8 cellular contexts compared by ENCODE assay signal in the genomic region with DNA sequence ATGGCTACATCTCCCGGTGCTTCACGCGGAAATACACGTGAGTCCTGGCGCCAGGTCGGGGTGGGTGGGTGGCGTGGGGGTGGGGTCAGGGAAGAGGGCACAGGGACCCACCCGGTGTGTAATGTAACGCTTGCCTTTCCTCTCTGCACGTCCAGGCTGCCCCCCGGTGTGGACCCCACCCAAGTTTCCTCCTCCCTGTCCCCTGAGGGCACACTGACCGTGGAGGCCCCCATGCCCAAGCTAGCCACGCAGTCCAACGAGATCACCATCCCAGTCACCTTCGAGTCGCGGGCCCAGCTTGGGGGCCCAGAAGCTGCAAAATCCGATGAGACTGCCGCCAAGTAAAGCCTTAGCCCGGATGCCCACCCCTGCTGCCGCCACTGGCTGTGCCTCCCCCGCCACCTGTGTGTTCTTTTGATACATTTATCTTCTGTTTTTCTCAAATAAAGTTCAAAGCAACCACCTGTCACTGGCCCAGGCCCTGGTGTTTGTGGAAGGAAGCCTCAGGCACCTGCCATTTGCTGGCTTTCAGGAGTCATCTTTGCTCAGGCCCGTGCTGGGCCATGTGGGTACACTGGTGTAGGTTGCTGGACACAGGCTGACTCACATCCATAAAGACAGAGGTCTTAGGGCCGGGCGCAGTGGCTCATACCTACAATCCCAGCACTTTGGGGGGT. TPM values are rescaled to one million over a fixed set of nuclear protein-coding genes. Genes with fewer than 3 reads are reported as not detected.
DNase-seq lines count a peak whose midpoint lies in the region; ATAC-seq and TF ChIP-seq lines count a peak whose summit lies in the region.

No MANE protein-coding gene starts in this region.

- H3K9me3 ChIP-seq in neutrophil = no peaks in the 10 kb centered on the region

- H4K20me1 ChIP-seq in GM23338 (replicated peaks; ENCODE audit: insufficient read depth) = no peaks in the 10 kb centered on the region

- ATAC-seq in GM23338 (no peak), HG02642 (IDR thresholded peaks at IDR 0.05; ENCODE audit: poor library complexity, unreplicated experiment) (no peak)

- peaks cover 20% of the 10 kb centered on the region; the same call in 1 of the 2 replicates for H3F3A ChIP-seq in GM23338 (replicated peaks; ENCODE audit: low read depth)

- H3K36me3 ChIP-seq in GM23338 (ENCODE audit: insufficient read depth) (no peaks in the 10 kb centered on the region), neutrophil (no peaks in the 10 kb centered on the region)

- H3K27ac ChIP-seq in GM23338 (ENCODE audit: low read depth) (no peak overlapping the region), neutrophil (no peak overlapping the region)

- no peak overlapping the region for H3K27ac Mint-ChIP-seq in GM23338

- peak overlapping the region; percentile 92 for H3K4me2 ChIP-seq in GM23338

- DNase-seq in GM23338 (ENCODE audit: low spot score) = no peak
- peak; percentile 91 for DNase-seq in RKO (ENCODE audit: low spot score)
- DNase-seq in epithelial cell of esophagus (ENCODE audit: low read depth) = peak; percentile 70
- DNase-seq in NCI-H1436 treated with DMSO at 0.1 percent for 48 hours (lab: John Stamatoyannopoulos, UW) = no peak
- DNase-seq in GM20000 (ENCODE audit: low spot score) = no peak
- no peak for DNase-seq in GDM1 (lab: John Stamatoyannopoulos, UW)

- peaks cover 9% of the 10 kb centered on the region for H3K9me3 Mint-ChIP-seq in GM23338

- H3K4me3 ChIP-seq in GM23338 = peak overlapping the region; percentile 81
- H3K4me3 ChIP-seq in epithelial cell of esophagus (ENCODE audit: low read length) = peak overlapping the region; percentile 90
- H3K4me3 ChIP-seq in neutrophil (ENCODE audit: low read depth in 1 of 2, low read length in 1 of 2) = peak overlapping the region; percentile 69 to 71

- H3K4me1 ChIP-seq in GM23338 (ENCODE audit: insufficient read depth) (peaks cover 17% of the 10 kb centered on the region; the same call in 1 of the 2 replicates), neutrophil (ENCODE audit: control insufficient read depth in 1 of 2, insufficient read depth in 1 of 2, low read depth in 1 of 2, low read length in 1 of 2) (peaks cover 15 to 20% of the 10 kb centered on the region in 2 experiments)

- H3K27me3 ChIP-seq in GM23338 (ENCODE audit: insufficient read depth) = peaks cover 13% of the 10 kb centered on the region
- H3K27me3 ChIP-seq in neutrophil = peaks cover 47% of the 10 kb centered on the region

- H2AFZ ChIP-seq in GM23338 = 0 out of 2 replicates have a peak overlapping the region, but pooled peaks have one; percentile 16

- peaks cover 7% of the 10 kb centered on the region for H3K36me3 Mint-ChIP-seq in GM23338 (ENCODE audit: low read depth)

- no peak for TF ChIP-seq CTCF in GM23338 (conservative IDR thresholded peaks at IDR 0.05; ENCODE audit: low read depth in 2 of 2)
- TF ChIP-seq CTCF in epithelial cell of esophagus (IDR thresholded peaks at IDR 0.05; ENCODE audit: insufficient read depth, low read depth, low read length, missing control alignments) = no peak
- TF ChIP-seq CTCF in neutrophil (IDR thresholded peaks at IDR 0.05) = no peak
- no peak for TF ChIP-seq CTCF in GM20000 (IDR thresholded peaks at IDR 0.05; ENCODE audit: extremely low read depth, missing control alignments)

- H3K4me1 Mint-ChIP-seq in GM23338 = peaks cover 17% of the 10 kb centered on the region

- no peaks in the 10 kb centered on the region for H3K79me2 ChIP-seq in GM23338 (replicated peaks; ENCODE audit: insufficient read depth)

- no peaks in the 10 kb centered on the region for H3K9me2 ChIP-seq in GM23338 (ENCODE audit: insufficient read depth)

- peak overlapping the region; percentile 80 for H3K4me3 Mint-ChIP-seq in GM23338

- peaks cover 32% of the 10 kb centered on the region for H3K27me3 Mint-ChIP-seq in GM23338 (ENCODE audit: insufficient read depth, low read depth, poor library complexity)

TF ChIP-seq in GM23338, 12 proteins besides CTCF, POLR2A, EP300 and RAD21 (continues in another document):
- TF ChIP-seq, protein P1, sequence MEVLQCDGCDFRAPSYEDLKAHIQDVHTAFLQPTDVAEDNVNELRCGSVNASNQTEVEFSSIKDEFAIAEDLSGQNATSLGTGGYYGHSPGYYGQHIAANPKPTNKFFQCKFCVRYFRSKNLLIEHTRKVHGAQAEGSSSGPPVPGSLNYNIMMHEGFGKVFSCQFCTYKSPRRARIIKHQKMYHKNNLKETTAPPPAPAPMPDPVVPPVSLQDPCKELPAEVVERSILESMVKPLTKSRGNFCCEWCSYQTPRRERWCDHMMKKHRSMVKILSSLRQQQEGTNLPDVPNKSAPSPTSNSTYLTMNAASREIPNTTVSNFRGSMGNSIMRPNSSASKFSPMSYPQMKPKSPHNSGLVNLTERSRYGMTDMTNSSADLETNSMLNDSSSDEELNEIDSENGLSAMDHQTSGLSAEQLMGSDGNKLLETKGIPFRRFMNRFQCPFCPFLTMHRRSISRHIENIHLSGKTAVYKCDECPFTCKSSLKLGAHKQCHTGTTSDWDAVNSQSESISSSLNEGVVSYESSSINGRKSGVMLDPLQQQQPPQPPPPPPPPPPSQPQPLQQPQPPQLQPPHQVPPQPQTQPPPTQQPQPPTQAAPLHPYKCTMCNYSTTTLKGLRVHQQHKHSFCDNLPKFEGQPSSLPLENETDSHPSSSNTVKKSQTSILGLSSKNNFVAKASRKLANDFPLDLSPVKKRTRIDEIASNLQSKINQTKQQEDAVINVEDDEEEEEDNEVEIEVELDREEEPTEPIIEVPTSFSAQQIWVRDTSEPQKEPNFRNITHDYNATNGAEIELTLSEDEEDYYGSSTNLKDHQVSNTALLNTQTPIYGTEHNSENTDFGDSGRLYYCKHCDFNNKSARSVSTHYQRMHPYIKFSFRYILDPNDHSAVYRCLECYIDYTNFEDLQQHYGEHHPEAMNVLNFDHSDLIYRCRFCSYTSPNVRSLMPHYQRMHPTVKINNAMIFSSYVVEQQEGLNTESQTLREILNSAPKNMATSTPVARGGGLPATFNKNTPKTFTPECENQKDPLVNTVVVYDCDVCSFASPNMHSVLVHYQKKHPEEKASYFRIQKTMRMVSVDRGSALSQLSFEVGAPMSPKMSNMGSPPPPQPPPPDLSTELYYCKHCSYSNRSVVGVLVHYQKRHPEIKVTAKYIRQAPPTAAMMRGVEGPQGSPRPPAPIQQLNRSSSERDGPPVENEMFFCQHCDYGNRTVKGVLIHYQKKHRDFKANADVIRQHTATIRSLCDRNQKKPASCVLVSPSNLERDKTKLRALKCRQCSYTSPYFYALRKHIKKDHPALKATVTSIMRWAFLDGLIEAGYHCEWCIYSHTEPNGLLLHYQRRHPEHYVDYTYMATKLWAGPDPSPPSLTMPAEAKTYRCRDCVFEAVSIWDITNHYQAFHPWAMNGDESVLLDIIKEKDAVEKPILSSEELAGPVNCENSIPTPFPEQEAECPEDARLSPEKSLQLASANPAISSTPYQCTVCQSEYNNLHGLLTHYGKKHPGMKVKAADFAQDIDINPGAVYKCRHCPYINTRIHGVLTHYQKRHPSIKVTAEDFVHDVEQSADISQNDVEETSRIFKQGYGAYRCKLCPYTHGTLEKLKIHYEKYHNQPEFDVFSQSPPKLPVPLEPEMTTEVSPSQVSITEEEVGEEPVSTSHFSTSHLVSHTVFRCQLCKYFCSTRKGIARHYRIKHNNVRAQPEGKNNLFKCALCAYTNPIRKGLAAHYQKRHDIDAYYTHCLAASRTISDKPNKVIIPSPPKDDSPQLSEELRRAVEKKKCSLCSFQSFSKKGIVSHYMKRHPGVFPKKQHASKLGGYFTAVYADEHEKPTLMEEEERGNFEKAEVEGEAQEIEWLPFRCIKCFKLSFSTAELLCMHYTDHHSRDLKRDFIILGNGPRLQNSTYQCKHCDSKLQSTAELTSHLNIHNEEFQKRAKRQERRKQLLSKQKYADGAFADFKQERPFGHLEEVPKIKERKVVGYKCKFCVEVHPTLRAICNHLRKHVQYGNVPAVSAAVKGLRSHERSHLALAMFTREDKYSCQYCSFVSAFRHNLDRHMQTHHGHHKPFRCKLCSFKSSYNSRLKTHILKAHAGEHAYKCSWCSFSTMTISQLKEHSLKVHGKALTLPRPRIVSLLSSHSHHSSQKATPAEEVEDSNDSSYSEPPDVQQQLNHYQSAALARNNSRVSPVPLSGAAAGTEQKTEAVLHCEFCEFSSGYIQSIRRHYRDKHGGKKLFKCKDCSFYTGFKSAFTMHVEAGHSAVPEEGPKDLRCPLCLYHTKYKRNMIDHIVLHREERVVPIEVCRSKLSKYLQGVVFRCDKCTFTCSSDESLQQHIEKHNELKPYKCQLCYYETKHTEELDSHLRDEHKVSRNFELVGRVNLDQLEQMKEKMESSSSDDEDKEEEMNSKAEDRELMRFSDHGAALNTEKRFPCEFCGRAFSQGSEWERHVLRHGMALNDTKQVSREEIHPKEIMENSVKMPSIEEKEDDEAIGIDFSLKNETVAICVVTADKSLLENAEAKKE (CRISPR knock-in tag; IDR thresholded peaks at IDR 0.05) = no peak
- TF ChIP-seq NANOG (IDR thresholded peaks at IDR 0.05; ENCODE audit: borderline replicate concordance) (no peak), EZH2 (IDR thresholded peaks at IDR 0.05; ENCODE audit: low read depth, unreplicated experiment) (no peak), EZH2phosphoT487 (IDR thresholded peaks at IDR 0.05; ENCODE audit: unreplicated experiment) (no peak), CREB1 (CRISPR knock-in tag; IDR thresholded peaks at IDR 0.05; ENCODE audit: low read depth) (no peak), JUNB (IDR thresholded peaks at IDR 0.05; ENCODE audit: unreplicated experiment) (no peak)

RNA-seq across cellular contexts. Expression of gene HSPB1, which starts 1.5 kb away (rescaled TPM):
- total RNA-seq in GM23338 (2014; rRNA removed; shearing (Covaris generic)) = 47.5 and 48.1 TPM in 2 replicates
- polyA plus RNA-seq in GM23338 (2016; fragmentation: Nextera tagmentation; extraction: Ambion mirVana) = 437 and 458 TPM in 2 replicates

RNA-seq across cellular contexts. Expression of gene YWHAG, which starts 54.8 kb away (rescaled TPM):
- total RNA-seq in GM23338 (2014; rRNA removed; shearing (Covaris generic)) = 179 and 180 TPM in 2 replicates
- polyA plus RNA-seq in GM23338 (2016; fragmentation: Nextera tagmentation; extraction: Ambion mirVana) = 82.2 and 97.0 TPM in 2 replicates

Comparison
In these comparisons a context has a peak if more than half of its experiments do, and no peak if none do; other contexts are left out.
1. DNase-seq: peak in RKO (single experiment) and epithelial cell of esophagus (single experiment); none in GM23338 (single experiment), NCI-H1436 treated with DMSO at 0.1 percent for 48 hours (single experiment), GM20000 (single experiment) and GDM1 (single experiment).
2. Peak in every context shown above with its lines, with median percentiles within 50 percentile points of each other: H3K4me3 ChIP-seq.